ENCODE assay signal across 23 cellular contexts in the genomic region with DNA sequence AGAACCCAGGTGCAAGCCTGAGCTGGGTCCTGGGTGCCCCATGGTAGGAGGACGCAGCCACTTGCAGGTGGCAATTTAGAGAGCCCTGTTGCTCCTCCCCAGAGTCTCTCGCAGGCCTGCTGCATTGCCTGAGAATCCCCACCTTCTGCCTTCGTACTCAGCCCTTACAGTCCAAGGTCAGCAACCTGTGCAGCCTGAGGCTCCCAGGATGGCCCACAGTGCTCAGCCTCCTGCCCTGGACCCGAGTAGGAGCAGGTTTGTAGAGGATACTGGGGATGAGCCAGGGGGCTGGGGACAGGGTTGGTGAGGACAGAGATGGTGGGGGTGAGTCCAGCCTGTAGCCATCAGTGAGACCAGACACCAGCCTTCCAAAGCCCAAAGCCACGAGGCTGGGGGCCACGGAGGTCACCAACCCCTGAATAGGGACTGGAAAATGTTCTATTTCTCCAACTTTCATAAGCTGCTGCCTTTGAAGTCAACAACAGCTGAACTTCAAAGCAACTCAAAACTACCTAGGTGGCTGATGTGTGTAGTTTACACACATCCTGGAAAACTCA.
DNase-seq lines count a peak whose midpoint lies in the region; ATAC-seq and TF ChIP-seq lines count a peak whose summit lies in the region.
"Had no signal": no experiment of that assay in that cellular context is flagged by ENCODE, and none has a peak within 500 bp of the region (broad histone marks: within the 10 kb centered on the region; RNA-seq: fewer than 3 reads in every experiment).

No MANE protein-coding gene starts in this region.

- no peak for TF ChIP-seq EP300 in suprapubic skin (IDR thresholded peaks at IDR 0.05)

- no peak overlapping the region for H3K27ac Mint-ChIP-seq in activated T-cell treated with anti-CD3 and anti-CD28 coated beads, Interleukin-2, amount 50 U/mL, for 24 hours
- H3K27ac Mint-ChIP-seq: progenitor cell of endocrine pancreas had no signal

- H3K4me1 ChIP-seq in muscle layer of colon (ENCODE audit: insufficient read depth, low read length): peaks cover 58% of the 10 kb centered on the region
- H3K4me1 ChIP-seq in suprapubic skin: peaks cover 3% of the 10 kb centered on the region

- H3K27me3 Mint-ChIP-seq in activated T-cell treated with anti-CD3 and anti-CD28 coated beads, Interleukin-2, amount 50 U/mL, for 24 hours: no peaks in the 10 kb centered on the region
- H3K27me3 Mint-ChIP-seq in activated T-cell treated with anti-CD3 and anti-CD28 coated beads, Interleukin-2, amount 50 U/mL, for 4 hours (ENCODE audit: low read depth): peaks cover under 1% of the 10 kb centered on the region
- H3K27me3 Mint-ChIP-seq: progenitor cell of endocrine pancreas had no signal

- no peaks in the 10 kb centered on the region for H3K4me1 Mint-ChIP-seq in activated T-cell treated with anti-CD3 and anti-CD28 coated beads, Interleukin-2, amount 50 U/mL, for 24 hours (ENCODE audit: low read depth)
- no peaks in the 10 kb centered on the region for H3K4me1 Mint-ChIP-seq in activated T-cell treated with anti-CD3 and anti-CD28 coated beads, Interleukin-2, amount 50 U/mL, for 4 hours (ENCODE audit: low read depth)

- H3K27ac ChIP-seq in muscle layer of colon (ENCODE audit: low read depth, low read length) (peak overlapping the region; percentile 87), suprapubic skin (no peak overlapping the region)
- H3K27ac ChIP-seq: WERI-Rb-1 had no signal

- no peak overlapping the region for H3K9ac ChIP-seq in muscle layer of colon (ENCODE audit: low read length)

- H3K9me3 ChIP-seq in muscle layer of colon (ENCODE audit: low read length) (no peaks in the 10 kb centered on the region), suprapubic skin (no peaks in the 10 kb centered on the region)

- H3K4me3 ChIP-seq in muscle layer of colon (ENCODE audit: low read depth in 1 of 2, low read length in 2 of 2): no peak overlapping the region
- H3K4me3 ChIP-seq in suprapubic skin: no peak overlapping the region

- WGBS in suprapubic skin: 88% methylated on average over 5 of the region's 6 CpGs

- no peaks in the 10 kb centered on the region for H3K9me3 Mint-ChIP-seq in activated T-cell treated with anti-CD3 and anti-CD28 coated beads, Interleukin-2, amount 50 U/mL, for 24 hours
- no peaks in the 10 kb centered on the region for H3K9me3 Mint-ChIP-seq in activated T-cell treated with anti-CD3 and anti-CD28 coated beads, Interleukin-2, amount 50 U/mL, for 4 hours
- H3K9me3 Mint-ChIP-seq: brain, nephron had no signal

- H3K36me3 Mint-ChIP-seq in activated T-cell treated with anti-CD3 and anti-CD28 coated beads, Interleukin-2, amount 50 U/mL, for 24 hours (ENCODE audit: low read depth): no peaks in the 10 kb centered on the region
- no peaks in the 10 kb centered on the region for H3K36me3 Mint-ChIP-seq in activated T-cell treated with anti-CD3 and anti-CD28 coated beads, Interleukin-2, amount 50 U/mL, for 4 hours (ENCODE audit: insufficient read depth)

- TF ChIP-seq POLR2A in suprapubic skin (IDR thresholded peaks at IDR 0.05) (no peak), GM18505 (IDR thresholded peaks at IDR 0.05; ENCODE audit: borderline replicate concordance, extremely low read depth, insufficient read depth, insufficient read length) (no peak)

- H3K27me3 ChIP-seq in muscle layer of colon (ENCODE audit: control insufficient read depth in 1 of 2, insufficient read depth in 2 of 2, low read length in 2 of 2) (no peaks in the 10 kb centered on the region), suprapubic skin (no peaks in the 10 kb centered on the region)

- H3K4me3 Mint-ChIP-seq in activated T-cell treated with anti-CD3 and anti-CD28 coated beads, Interleukin-2, amount 50 U/mL, for 24 hours: no peak overlapping the region
- no peak overlapping the region for H3K4me3 Mint-ChIP-seq in activated T-cell treated with anti-CD3 and anti-CD28 coated beads, Interleukin-2, amount 50 U/mL, for 4 hours
- H3K4me3 Mint-ChIP-seq: brain, nephron had no signal

- peak; percentile 20 for DNase-seq in activated T-cell treated with anti-CD3 and anti-CD28 coated beads, Interleukin-2, amount 50 U/mL, for 24 hours
- DNase-seq in activated T-cell treated with anti-CD3 and anti-CD28 coated beads, Interleukin-2, amount 50 U/mL, for 4 hours: no peak
- peak; percentile 34 for DNase-seq in ecto neural progenitor cell (ENCODE audit: low spot score)
- DNase-seq in suprapubic skin (ENCODE audit: low spot score in 2 of 2): peak; percentile 36 to 75
- DNase-seq in HuH-7 (ENCODE audit: low spot score): no peak
- no peak for DNase-seq in NCI-H1105 (lab: John Stamatoyannopoulos, UW)
- DNase-seq: activated CD4-positive, alpha-beta T cell treated with anti-CD3 and anti-CD28 coated beads, Interleukin-2, amount 50 U/mL, for 1 hour; activated gamma-delta T cell; activated T-cell treated with anti-CD3 and anti-CD28 coated beads for 4 hours; COR-L47; effector CD4-positive, alpha-beta T cell; GF-D8; left ventricle myocardium superior; midbrain; NCI-H1417; NCI-H2081; NCI-H774 had no signal

- no peak for ATAC-seq in activated T-cell treated with anti-CD3 and anti-CD28 coated beads, Interleukin-2, amount 50 U/mL, for 4 hours
- no peak for ATAC-seq in GM18505 (IDR thresholded peaks at IDR 0.05; ENCODE audit: unreplicated experiment)
- ATAC-seq: left ventricle myocardium superior had no signal

- no peak for TF ChIP-seq CTCF in suprapubic skin (IDR thresholded peaks at IDR 0.05)

- H3K36me3 ChIP-seq in muscle layer of colon (ENCODE audit: insufficient read depth, low read length): peaks cover 7% of the 10 kb centered on the region
- peaks cover 12% of the 10 kb centered on the region for H3K36me3 ChIP-seq in suprapubic skin
- H3K36me3 ChIP-seq: WERI-Rb-1 had no signal

Comparison
In these comparisons a context has a peak if more than half of its experiments do, and no peak if none do; other contexts are left out.
1. DNase-seq: peak in activated T-cell treated with anti-CD3 and anti-CD28 coated beads, Interleukin-2, amount 50 U/mL, for 24 hours (single experiment), ecto neural progenitor cell (single experiment) and suprapubic skin (2 of 2); none in activated T-cell treated with anti-CD3 and anti-CD28 coated beads, Interleukin-2, amount 50 U/mL, for 4 hours (single experiment), HuH-7 (single experiment) and NCI-H1105 (single experiment).